Comparison of ENCODE assay signal across 8 cellular contexts in genomic region chr4:4575284-4576211, GRCh38. TPM values are rescaled to one million over a fixed set of nuclear protein-coding genes. Genes with fewer than 3 reads are reported as not detected.
DNase-seq lines count a peak whose midpoint lies in the region; ATAC-seq and TF ChIP-seq lines count a peak whose summit lies in the region.

No MANE protein-coding gene starts in this region.

- no peak overlapping the region for H4K8ac ChIP-seq in neuronal stem cell (ENCODE audit: low read depth, low read length)

- H3K23ac ChIP-seq in neuronal stem cell (ENCODE audit: low read depth, low read length, poor library complexity), result no peak overlapping the region

- no CpG with 5 or more reads among the region's 71 CpGs for WGBS in neuronal stem cell (ENCODE audit: extremely low coverage in 2 of 2, insufficient read length in 2 of 2, insufficient replicate concordance in 1 of 2), 2 donors

- DNase-seq in NCI-H69 (lab: John Stamatoyannopoulos, UW), result peak; percentile 79
- peak; percentile 62 for DNase-seq in activated T-helper 9 cell treated with anti-CD3 and anti-CD28 coated beads, Interleukin-2, amount 50 U/mL, for 16 hours (ENCODE audit: low read depth)
- no peak for DNase-seq in foreskin keratinocyte
- peak; percentile 83 for DNase-seq in neuronal stem cell (ENCODE audit: low spot score)
- DNase-seq in OCI-M1 (lab: John Stamatoyannopoulos, UW), result no peak

- no peaks in the 10 kb centered on the region for H3K79me1 ChIP-seq in neuronal stem cell (ENCODE audit: low read depth, low read length)

- H3K27me3 ChIP-seq in foreskin keratinocyte, result no peaks in the 10 kb centered on the region
- H3K27me3 ChIP-seq in neuronal stem cell (ENCODE audit: control insufficient read depth in 3 of 3, insufficient read depth in 3 of 3, low read depth in 1 of 3, low read length in 3 of 3), result peaks cover 0 to 39% (median 0%) of the 10 kb centered on the region in 3 experiments
- H3K27me3 ChIP-seq in subcutaneous abdominal adipose tissue (ENCODE audit: control insufficient read depth in 5 of 5, insufficient read depth in 4 of 5, low read length in 5 of 5), result no peaks in the 10 kb centered on the region

- peak; percentile 42 for ATAC-seq in GM18499 (IDR thresholded peaks at IDR 0.05; ENCODE audit: insufficient read depth, unreplicated experiment)
- peak; percentile 94 for ATAC-seq in HG02759 (IDR thresholded peaks at IDR 0.05; ENCODE audit: unreplicated experiment)
- peak; percentile 76 for ATAC-seq in foreskin keratinocyte

- peak overlapping the region; percentile 63 for H2BK12ac ChIP-seq in neuronal stem cell (ENCODE audit: low read length)

- H2AK5ac ChIP-seq in neuronal stem cell (ENCODE audit: low read depth, low read length), result no peak overlapping the region

- H4K91ac ChIP-seq in neuronal stem cell (ENCODE audit: low read depth, low read length, poor library complexity), result no peak overlapping the region

- no peaks in the 10 kb centered on the region for H3K36me3 ChIP-seq in neuronal stem cell (replicated peaks in 1 of 2; ENCODE audit: control insufficient read depth in 2 of 2, insufficient read depth in 2 of 2, low read length in 2 of 2)
- no peaks in the 10 kb centered on the region for H3K36me3 ChIP-seq in subcutaneous abdominal adipose tissue (ENCODE audit: control insufficient read depth in 5 of 5, insufficient read depth in 5 of 5, low read length in 5 of 5)

- peak; percentile 48 for TF ChIP-seq CTCF in foreskin keratinocyte (conservative IDR thresholded peaks at IDR 0.05)

- H3K9ac ChIP-seq in neuronal stem cell (ENCODE audit: low read depth, low read length, poor library complexity), result no peak overlapping the region
- peak overlapping the region in 4 of 5 donors; percentile 66 to 81 (median 72) for H3K9ac ChIP-seq in subcutaneous abdominal adipose tissue (ENCODE audit: low read length in 5 of 5)

- peak overlapping the region; percentile 49 for H3K4me2 ChIP-seq in neuronal stem cell (ENCODE audit: insufficient read depth, low read length, poor library complexity, severe bottlenecking)

- H2AFZ ChIP-seq in neuronal stem cell (ENCODE audit: low read length), result peak overlapping the region; percentile 83

- H3K9me3 ChIP-seq in neuronal stem cell (replicated peaks in 1 of 2; ENCODE audit: control insufficient read depth in 2 of 2, insufficient read depth in 1 of 2, low read depth in 1 of 2, low read length in 2 of 2) (peaks cover 0 to 3% of the 10 kb centered on the region in 2 donors), subcutaneous abdominal adipose tissue (ENCODE audit: control insufficient read depth in 5 of 5, low read length in 5 of 5) (no peaks in the 10 kb centered on the region)

- no peak overlapping the region for H2BK15ac ChIP-seq in neuronal stem cell (ENCODE audit: low read length)

- H3K18ac ChIP-seq in neuronal stem cell (ENCODE audit: low read length), result peak overlapping the region; percentile 69

- H3K4ac ChIP-seq in neuronal stem cell (ENCODE audit: low read length), result no peak overlapping the region

- peak overlapping the region; percentile 7 for H3K27ac ChIP-seq in foreskin keratinocyte
- no peak overlapping the region for H3K27ac ChIP-seq in neuronal stem cell (replicated peaks; ENCODE audit: low read length)
- peak overlapping the region; percentile 39 for H3K27ac ChIP-seq in subcutaneous abdominal adipose tissue (ENCODE audit: low read depth, low read length)

- H3K14ac ChIP-seq in neuronal stem cell (ENCODE audit: low read length), result no peak overlapping the region

- H3K4me1 ChIP-seq in foreskin keratinocyte (no peaks in the 10 kb centered on the region), neuronal stem cell (ENCODE audit: control insufficient read depth in 2 of 2, insufficient read depth in 1 of 2, low read depth in 1 of 2, low read length in 2 of 2) (peaks cover 23 to 43% of the 10 kb centered on the region in 2 donors), subcutaneous abdominal adipose tissue (ENCODE audit: control insufficient read depth in 5 of 5, insufficient read depth in 5 of 5, low read length in 5 of 5) (peaks cover 2 to 15% (median 11%) of the 10 kb centered on the region in 5 donors)

- H2BK120ac ChIP-seq in neuronal stem cell (ENCODE audit: low read depth, low read length), result no peak overlapping the region

- H3K4me3 ChIP-seq in neuronal stem cell (ENCODE audit: low read length in 2 of 2) (peak overlapping the region; percentile 36 to 65), subcutaneous abdominal adipose tissue (ENCODE audit: low read depth in 1 of 5, low read length in 5 of 5) (peak overlapping the region; percentile 68 to 82 (median 74))

- no peak overlapping the region for H2BK5ac ChIP-seq in neuronal stem cell (ENCODE audit: low read length)

RNA-seq across cellular contexts. Expression of gene STX18, which starts 33.7 kb away (rescaled TPM):
- total RNA-seq in foreskin keratinocyte, result 20.1 and 22.7 TPM in 2 replicates
- 23.4 and 23.8 TPM in 2 replicates for polyA plus RNA-seq in foreskin keratinocyte
- polyA plus RNA-seq in neuronal stem cell (2013, experiment 1 of 2), result 16.6 TPM
- 16.8 TPM for polyA plus RNA-seq in neuronal stem cell (2013, experiment 2 of 2)

Comparison
In these comparisons a context has a peak if more than half of its experiments do, and no peak if none do; other contexts are left out.
1. ATAC-seq: peak in every context shown above with its lines; median percentile 94 in HG02759; 76 in foreskin keratinocyte; 42 in GM18499.
2. DNase-seq: peak in NCI-H69 (single experiment), activated T-helper 9 cell treated with anti-CD3 and anti-CD28 coated beads, Interleukin-2, amount 50 U/mL, for 16 hours (single experiment) and neuronal stem cell (single experiment); none in foreskin keratinocyte (0 of 2) and OCI-M1 (single experiment).